Comparison of ENCODE assay signal across 1 cellular context in the genomic region with DNA sequence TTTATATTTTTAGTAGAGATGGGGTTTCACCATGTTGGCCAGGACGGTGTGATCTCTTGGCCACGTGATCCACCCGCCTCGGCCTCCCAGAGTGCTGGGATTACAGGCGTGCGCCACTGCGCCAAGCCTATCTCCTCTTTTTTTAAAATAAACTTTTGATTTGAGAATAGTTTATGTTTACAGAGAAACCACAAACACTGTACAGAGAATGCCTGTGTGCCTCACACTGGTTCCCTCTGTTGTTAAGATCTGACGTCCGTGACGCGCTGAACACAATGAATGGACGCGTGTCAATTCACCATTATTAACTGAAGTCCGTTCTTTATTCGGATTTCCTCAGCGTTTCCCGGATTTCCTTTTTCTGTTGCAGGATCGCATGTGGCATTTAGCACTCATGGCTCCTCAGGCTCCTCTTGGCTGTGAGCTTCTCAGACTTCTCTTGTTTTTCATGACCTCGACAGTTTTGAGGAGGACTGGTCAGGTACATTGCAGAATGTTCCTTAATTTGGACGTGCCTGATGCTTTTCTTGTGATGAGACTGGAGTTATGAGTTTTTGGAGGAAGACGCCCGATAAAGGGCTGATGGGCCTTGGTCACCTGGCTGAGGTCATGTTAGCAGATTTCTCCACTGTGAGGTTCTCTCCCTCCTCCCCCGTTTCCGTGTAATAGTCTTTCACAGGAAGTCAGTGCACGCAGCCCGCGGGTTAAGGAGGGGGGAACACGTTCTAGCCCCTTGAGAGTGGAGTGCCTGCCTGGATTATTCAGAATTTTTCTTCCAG.
TF ChIP-seq lines count a peak whose summit lies in the region.

No MANE protein-coding gene starts in this region.

TF ChIP-seq in GM23338, 12 proteins besides CTCF, POLR2A, EP300 and RAD21 (continued from another document):
- TF ChIP-seq, protein P1, sequence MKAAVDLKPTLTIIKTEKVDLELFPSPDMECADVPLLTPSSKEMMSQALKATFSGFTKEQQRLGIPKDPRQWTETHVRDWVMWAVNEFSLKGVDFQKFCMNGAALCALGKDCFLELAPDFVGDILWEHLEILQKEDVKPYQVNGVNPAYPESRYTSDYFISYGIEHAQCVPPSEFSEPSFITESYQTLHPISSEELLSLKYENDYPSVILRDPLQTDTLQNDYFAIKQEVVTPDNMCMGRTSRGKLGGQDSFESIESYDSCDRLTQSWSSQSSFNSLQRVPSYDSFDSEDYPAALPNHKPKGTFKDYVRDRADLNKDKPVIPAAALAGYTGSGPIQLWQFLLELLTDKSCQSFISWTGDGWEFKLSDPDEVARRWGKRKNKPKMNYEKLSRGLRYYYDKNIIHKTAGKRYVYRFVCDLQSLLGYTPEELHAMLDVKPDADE (IDR thresholded peaks at IDR 0.05), result no peak
- no peak for TF ChIP-seq ZNF462 (CRISPR knock-in tag; IDR thresholded peaks at IDR 0.05)
- no peak for TF ChIP-seq EZH2 (IDR thresholded peaks at IDR 0.05; ENCODE audit: low read depth, unreplicated experiment)
- TF ChIP-seq NANOG (IDR thresholded peaks at IDR 0.05; ENCODE audit: borderline replicate concordance), result no peak
- no peak for TF ChIP-seq JUNB (IDR thresholded peaks at IDR 0.05; ENCODE audit: unreplicated experiment)
